ENCODE assay signal across 8 cellular contexts in the genomic region with DNA sequence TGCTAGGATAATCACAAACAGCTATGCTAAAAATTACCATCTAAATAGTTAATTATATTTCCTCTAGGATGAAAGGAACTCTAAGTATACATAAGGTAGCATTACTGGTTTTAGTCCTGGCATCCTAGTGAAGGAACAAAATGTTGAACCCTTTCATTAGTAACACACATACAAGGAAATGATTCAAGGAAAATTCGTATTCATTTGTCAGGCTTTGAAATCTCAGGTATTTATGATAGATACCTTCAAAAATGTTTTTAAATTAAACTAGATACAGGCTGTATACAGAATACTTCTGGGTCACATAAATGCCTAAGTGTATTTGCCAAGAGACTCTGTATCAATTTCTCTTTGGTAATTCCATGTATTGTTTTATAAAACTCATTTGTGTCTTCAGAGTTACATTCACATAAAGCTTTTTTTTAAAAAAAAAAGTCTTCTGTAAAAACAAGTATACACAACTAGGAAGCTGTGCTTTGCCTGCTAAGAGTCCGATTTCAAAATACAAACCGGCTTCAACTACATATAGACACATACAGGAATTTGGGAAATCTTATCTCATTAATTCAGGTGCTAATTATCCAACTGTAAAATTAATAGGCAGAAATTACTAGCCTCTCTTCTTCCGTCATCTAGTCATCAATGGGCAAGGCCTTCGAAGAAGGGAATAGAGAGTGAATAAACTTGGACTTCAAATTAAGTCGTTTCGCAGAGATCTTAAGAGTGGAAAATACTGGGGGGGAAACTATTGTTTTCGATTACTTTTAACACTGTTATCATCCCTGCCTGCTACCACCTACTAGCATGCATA. TPM values are rescaled to one million over a fixed set of nuclear protein-coding genes. Genes with fewer than 3 reads are reported as not detected.
DNase-seq lines count a peak whose midpoint lies in the region; ATAC-seq, FAIRE-seq and TF ChIP-seq lines count a peak whose summit lies in the region.

No MANE protein-coding gene starts in this region.

- H3K4me1 ChIP-seq in endocrine pancreas (ENCODE audit: control insufficient read depth, insufficient read depth, low read length): peaks cover 26% of the 10 kb centered on the region
- peaks cover 12 to 32% (median 32%) of the 10 kb centered on the region in 3 donors for H3K4me1 ChIP-seq in pancreas

- H3K9me3 Mint-ChIP-seq in Calu3 (ENCODE audit: low read depth, unreplicated experiment): no peaks in the 10 kb centered on the region

- CTCF ChIA-PET in Calu3 (lab: Charles Lee): no interaction called here

- peak overlapping the region; percentile 94 for H3K4me3 Mint-ChIP-seq in Calu3 (ENCODE audit: low read depth, unreplicated experiment)

- peak overlapping the region; percentile 89 for H3K27ac Mint-ChIP-seq in Calu3 (ENCODE audit: unreplicated experiment)

- H3K27me3 ChIP-seq in endocrine pancreas (ENCODE audit: control insufficient read depth, insufficient read depth, low read length): no peaks in the 10 kb centered on the region
- no peaks in the 10 kb centered on the region for H3K27me3 ChIP-seq in pancreas

- H3K9me3 ChIP-seq in endocrine pancreas (ENCODE audit: control insufficient read depth, low read length) (no peaks in the 10 kb centered on the region), pancreas (no peaks in the 10 kb centered on the region)

- 3 to 6% methylated on average over 8 of the region's 8 CpGs for WGBS in pancreas, 2 donors

- ATAC-seq in pancreas: no peak

- no peak for FAIRE-seq in pancreas (lab: Jason Lieb, UNC)
- FAIRE-seq in RCC 7860 (lab: Jason Lieb, UNC): no peak

- H3K36me3 ChIP-seq in endocrine pancreas (ENCODE audit: control insufficient read depth, insufficient read depth, low read length) (no peaks in the 10 kb centered on the region), pancreas (no peaks in the 10 kb centered on the region)

- intact Hi-C loops in Calu3 (cut with micrococcal nuclease; ENCODE audit: unreplicated experiment): loop anchor here (5.0 to 10.0 kb wide), 4 partner anchors 102 to 380 kb away; a partner anchor contains a TSS
- intact Hi-C loops in pancreas (cut with DNase I): no loop called here
- intact Hi-C loops in posterior vena cava (cut with DNase I): no loop called here

- no peaks in the 10 kb centered on the region for H3K4me1 Mint-ChIP-seq in Calu3 (ENCODE audit: low read depth, unreplicated experiment)

- H3K36me3 Mint-ChIP-seq in Calu3 (ENCODE audit: insufficient read depth, unreplicated experiment): peaks cover 18% of the 10 kb centered on the region

- H3K27ac ChIP-seq in pancreas: peak overlapping the region in 1 of 4 donors; percentile 9

- no peaks in the 10 kb centered on the region for H3K27me3 Mint-ChIP-seq in Calu3 (ENCODE audit: unreplicated experiment)

- H3K4me3 ChIP-seq in NB4 (ENCODE audit: low read depth, low read length) (peak overlapping the region; percentile 78), endocrine pancreas (ENCODE audit: control insufficient read depth, insufficient read depth, low read length) (peak overlapping the region; percentile 91), pancreas (peak overlapping the region; percentile 2 to 98 (median 91))

- TF ChIP-seq POLR2A in NB4 (IDR thresholded peaks at IDR 0.05; ENCODE audit: extremely low read depth, insufficient read length): no peak

- BruUV-seq in Calu3 (replicated peaks; lab: Mats Ljungman, UMichigan): TSS peak; percentile 58

- peak overlapping the region; percentile 90 for H3K9ac ChIP-seq in endocrine pancreas (ENCODE audit: control insufficient read depth, insufficient read depth, low read length)

- DNase-seq in Calu3 (no peak), NB4 (ENCODE audit: low read depth) (peak; percentile 4), pancreas (no peak), retina (no peak), AG08396 (ENCODE audit: low spot score) (no peak), RCC 7860 (ENCODE audit: low spot score) (no peak), posterior vena cava (ENCODE audit: low spot score) (no peak)

- TF ChIP-seq CTCF in Calu3 (IDR thresholded peaks at IDR 0.05; ENCODE audit: unreplicated experiment): no peak
- no peak for TF ChIP-seq CTCF in NB4 (IDR thresholded peaks at IDR 0.05; ENCODE audit: low read depth, low read length)
- TF ChIP-seq CTCF in pancreas (IDR thresholded peaks at IDR 0.05): no peak

RNA-seq across cellular contexts. Expression of a gene that starts 1.3 kb away (rescaled TPM):
- 32.6 and 37.0 TPM in 2 replicates for total RNA-seq in Calu3 (2022)
- 10 to 100 TPM; 17.0 to 28.4 (median 19.0) TPM for total RNA-seq in pancreas
- 1 to 10 TPM; 5.1 to 7.7 TPM for polyA plus RNA-seq in pancreas
- 10 to 100 TPM; 51.9 to 58.4 TPM for total RNA-seq in posterior vena cava
